In genomic region chr9:110282767-110283136, GRCh38 we compare ENCODE assay signal across 28 cellular contexts. TPM values are rescaled to one million over a fixed set of nuclear protein-coding genes. Genes with fewer than 3 reads are reported as not detected.
"Had no signal": no experiment of that assay in that cellular context is flagged by ENCODE, and none has a peak within 500 bp of the region (broad histone marks: within the 10 kb centered on the region; RNA-seq: fewer than 3 reads in every experiment).

No MANE protein-coding gene starts in this region.

- H3K4me3 Mint-ChIP-seq: activated CD4-positive, alpha-beta T cell treated with anti-CD3 and anti-CD28 coated beads, Interleukin-2, amount 10 ng/mL, durations not matched to agents 7 days and 5 days; activated CD8-positive, alpha-beta memory T cell treated with anti-CD3 and anti-CD28 coated beads, Interleukin-2, amount 10 ng/mL, durations not matched to agents 7 days and 5 days; activated CD8-positive, alpha-beta T cell treated with anti-CD3 and anti-CD28 coated beads for 36 hours; activated naive CD8-positive, alpha-beta T cell treated with anti-CD3 and anti-CD28 coated beads, Interleukin-2, amount 50 U/mL, for 24 hours; memory B cell; naive thymus-derived CD8-positive, alpha-beta T cell had no signal

- FAIRE-seq: TTC549 had no signal

- H3K4me1 Mint-ChIP-seq: activated CD8-positive, alpha-beta memory T cell treated with anti-CD3 and anti-CD28 coated beads, Interleukin-2, amount 10 ng/mL, durations not matched to agents 7 days and 5 days; naive thymus-derived CD8-positive, alpha-beta T cell had no signal

- H3K27me3 Mint-ChIP-seq: activated CD8-positive, alpha-beta T cell treated with anti-CD3 and anti-CD28 coated beads for 36 hours had no signal

- H3K4me3 ChIP-seq: upper lobe of right lung had no signal

- H3K36me3 ChIP-seq: upper lobe of right lung, WERI-Rb-1 had no signal

- H3K36me3 Mint-ChIP-seq: activated CD8-positive, alpha-beta memory T cell treated with anti-CD3 and anti-CD28 coated beads, Interleukin-2, amount 10 ng/mL, durations not matched to agents 7 days and 5 days; memory B cell; naive thymus-derived CD8-positive, alpha-beta T cell had no signal

- H3K27ac Mint-ChIP-seq: activated CD4-positive, alpha-beta T cell treated with anti-CD3 and anti-CD28 coated beads, Interleukin-2, amount 10 ng/mL, durations not matched to agents 7 days and 5 days; activated CD8-positive, alpha-beta memory T cell treated with anti-CD3 and anti-CD28 coated beads, Interleukin-2, amount 10 ng/mL, durations not matched to agents 7 days and 5 days; activated CD8-positive, alpha-beta T cell treated with anti-CD3 and anti-CD28 coated beads for 36 hours; activated naive CD8-positive, alpha-beta T cell treated with anti-CD3 and anti-CD28 coated beads, Interleukin-2, amount 50 U/mL, for 24 hours; memory B cell; naive thymus-derived CD8-positive, alpha-beta T cell had no signal

- H3K9me3 Mint-ChIP-seq: activated naive CD8-positive, alpha-beta T cell treated with anti-CD3 and anti-CD28 coated beads, Interleukin-2, amount 50 U/mL, for 24 hours; memory B cell had no signal

- H3K9me3 ChIP-seq: upper lobe of right lung had no signal

- ATAC-seq: activated CD8-positive, alpha-beta memory T cell treated with anti-CD3 and anti-CD28 coated beads, Interleukin-2, amount 10 ng/mL, durations not matched to agents 7 days and 5 days; activated CD8-positive, alpha-beta T cell treated with anti-CD3 and anti-CD28 coated beads for 36 hours; activated naive CD8-positive, alpha-beta T cell treated with anti-CD3 and anti-CD28 coated beads, Interleukin-2, amount 50 U/mL, for 24 hours; foreskin keratinocyte; naive thymus-derived CD8-positive, alpha-beta T cell; stimulated activated naive CD8-positive, alpha-beta T cell treated with anti-CD3 and anti-CD28 coated beads, Interleukin-15, Interleukin-2, amounts not matched to agents 100 U/mL and 50 U/mL, for 24 hours had no signal

- H3K27me3 ChIP-seq: foreskin keratinocyte, upper lobe of right lung had no signal

- H3K27ac ChIP-seq: foreskin keratinocyte, upper lobe of right lung, WERI-Rb-1 had no signal

- H3K4me1 ChIP-seq: upper lobe of right lung had no signal

- DNase-seq: activated CD4-positive, alpha-beta T cell treated with anti-CD3 and anti-CD28 coated beads, Interleukin-2, amount 10 ng/mL, durations not matched to agents 7 days and 5 days; activated CD4-positive, CD25-positive, alpha-beta regulatory T cell treated with anti-CD3 and anti-CD28 coated beads, Interleukin-2, amount 50 U/mL, for 72 hours; activated CD8-positive, alpha-beta memory T cell treated with anti-CD3 and anti-CD28 coated beads, Interleukin-2, amount 10 ng/mL, durations not matched to agents 7 days and 5 days; activated CD8-positive, alpha-beta T cell treated with anti-CD3 and anti-CD28 coated beads for 36 hours; activated gamma-delta T cell; activated naive CD4-positive, alpha-beta T cell treated with anti-CD3 and anti-CD28 coated beads, Interleukin-2, amount 50 U/mL, for 16 hours; activated naive CD8-positive, alpha-beta T cell treated with anti-CD3 and anti-CD28 coated beads, Interleukin-2, amount 50 U/mL, for 24 hours; activated T-cell treated with anti-CD3 and anti-CD28 coated beads for 4 hours; cerebellar nuclear complex; cortex of kidney; erythroblast; foreskin keratinocyte; glutamatergic neuron; hippocampal formation; naive thymus-derived CD8-positive, alpha-beta T cell; retina; stimulated activated CD4-positive, alpha-beta T cell treated with anti-CD3 and anti-CD28 coated beads, Interleukin-4, amount 100 ng/mL, for 24 hours; stimulated activated naive CD8-positive, alpha-beta T cell treated with anti-CD3 and anti-CD28 coated beads, Interleukin-15, Interleukin-2, amounts not matched to agents 100 U/mL and 50 U/mL, for 24 hours; upper lobe of right lung; WERI-Rb-1 had no signal

RNA-seq across cellular contexts. Expression of gene TXNDC8, which starts 54.9 kb away (rescaled TPM):
- total RNA-seq: activated CD4-positive, alpha-beta T cell treated with anti-CD3 and anti-CD28 coated beads, Interleukin-2, amount 10 ng/mL, durations not matched to agents 7 days and 5 days; activated CD8-positive, alpha-beta memory T cell treated with anti-CD3 and anti-CD28 coated beads, Interleukin-2, amount 10 ng/mL, durations not matched to agents 7 days and 5 days; activated CD8-positive, alpha-beta T cell treated with anti-CD3 and anti-CD28 coated beads for 36 hours; foreskin keratinocyte; liver; mononuclear cell; naive thymus-derived CD8-positive, alpha-beta T cell; osteoblast; posterior vena cava; subcutaneous adipose tissue; T-helper 2 cell treated with Interferon-gamma antibody and Interleukin-4, amounts not matched to agents 100 ng/mL and 5 ng/mL, for 36 hours; upper lobe of right lung had no signal
- polyA plus RNA-seq: foreskin keratinocyte; liver; naive thymus-derived CD8-positive, alpha-beta T cell had no signal
